In the genomic region with DNA sequence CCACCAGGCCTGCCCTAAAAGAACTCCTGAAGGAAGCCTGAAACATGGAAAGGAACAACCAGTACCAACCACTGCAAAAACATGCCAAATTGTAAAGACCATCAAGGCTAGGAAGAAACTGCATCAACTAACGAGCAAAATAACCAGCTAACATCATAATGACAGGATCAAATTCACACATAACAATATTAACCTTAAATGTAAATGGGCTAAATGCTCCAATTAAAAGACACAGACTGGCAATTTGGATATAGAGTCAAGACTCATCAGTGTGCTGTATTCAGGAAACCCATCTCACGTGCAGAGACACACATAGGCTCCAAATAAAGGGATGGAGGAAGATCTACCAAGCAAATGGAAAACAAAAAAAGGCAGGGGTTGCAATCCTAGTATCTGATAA, we compare ENCODE assay signal across 16 cellular contexts. TPM values are rescaled to one million over a fixed set of nuclear protein-coding genes. Genes with fewer than 3 reads are reported as not detected.
A peak's percentile ranks its signal among the peaks of the same experiment; 100 is the strongest.
DNase-seq lines count a peak whose midpoint lies in the region; ATAC-seq lines count a peak whose summit lies in the region.
"Not testable (repeated sequence)": the region's sequence is repeated elsewhere in the genome, so short reads cannot be mapped to it uniquely, and the experiment has no call there.
"Had no signal": no experiment of that assay in that cellular context is flagged by ENCODE, and none has a peak within 500 bp of the region (broad histone marks: within the 10 kb centered on the region; RNA-seq: fewer than 3 reads in every experiment).

No MANE protein-coding gene starts in this region.

- POLR2A ChIA-PET in CD8-positive, alpha-beta memory T cell (lab: Charles Lee); activated naive CD8-positive, alpha-beta T cell treated with anti-CD3 and anti-CD28 coated beads, Interleukin-2, amount 10 ng/mL, durations not matched to agents 7 days and 5 days (lab: Charles Lee): not testable (repeated sequence)
- POLR2A ChIA-PET in naive thymus-derived CD4-positive, alpha-beta T cell (lab: Charles Lee): interaction anchor here (0.8 to 5.7 kb wide), 4 partner anchors 35 to 230 kb away, joined by 4 to 34 read pairs (median 10); partner anchors contain the start of genes GIMAP1, GIMAP6 and GIMAP8

- H3K9me3 Mint-ChIP-seq in CD8-positive, alpha-beta memory T cell: peaks cover 4 to 49% (median 30%) of the 10 kb centered on the region in 5 donors
- peaks cover 25% of the 10 kb centered on the region for H3K9me3 Mint-ChIP-seq in activated CD4-positive, alpha-beta T cell treated with anti-CD3 and anti-CD28 coated beads, Interleukin-2, amount 10 ng/mL, durations not matched to agents 24 days and 14 days
- not testable (repeated sequence) for H3K9me3 Mint-ChIP-seq in activated CD8-positive, alpha-beta memory T cell treated with anti-CD3 and anti-CD28 coated beads, Interleukin-2, amount 10 ng/mL, durations not matched to agents 7 days and 5 days (ENCODE audit: low read depth); activated naive CD8-positive, alpha-beta T cell treated with anti-CD3 and anti-CD28 coated beads, Interleukin-2, amount 10 ng/mL, durations not matched to agents 7 days and 5 days; effector memory CD8-positive, alpha-beta T cell; stimulated activated effector memory CD8-positive, alpha-beta T cell treated with anti-CD3 and anti-CD28 coated beads, Interleukin-12 subunit alpha, Interleukin-12 subunit beta, amount 100 ng/mL, for 72 hours
- peaks cover 12% of the 10 kb centered on the region for H3K9me3 Mint-ChIP-seq in activated naive CD4-positive, alpha-beta T cell treated with anti-CD3 and anti-CD28 coated beads for 36 hours
- H3K9me3 Mint-ChIP-seq in naive thymus-derived CD4-positive, alpha-beta T cell: peaks cover 4 to 81% (median 39%) of the 10 kb centered on the region in 11 donors

- DNase-seq in CD8-positive, alpha-beta memory T cell; activated CD4-positive, alpha-beta T cell treated with anti-CD3 and anti-CD28 coated beads, Interleukin-2, amount 10 ng/mL, durations not matched to agents 24 days and 14 days; activated CD8-positive, alpha-beta memory T cell treated with anti-CD3 and anti-CD28 coated beads, Interleukin-2, amount 10 ng/mL, durations not matched to agents 7 days and 5 days; activated naive CD4-positive, alpha-beta T cell treated with anti-CD3 and anti-CD28 coated beads for 36 hours; activated naive CD8-positive, alpha-beta T cell treated with anti-CD3 and anti-CD28 coated beads, Interleukin-2, amount 10 ng/mL, durations not matched to agents 7 days and 5 days; effector memory CD8-positive, alpha-beta T cell; naive thymus-derived CD4-positive, alpha-beta T cell; stimulated activated effector memory CD8-positive, alpha-beta T cell treated with anti-CD3 and anti-CD28 coated beads, Interleukin-12 subunit alpha, Interleukin-12 subunit beta, amount 100 ng/mL, for 72 hours (ENCODE audit: low spot score in 2 of 2): not testable (repeated sequence)

- not testable (repeated sequence) for ATAC-seq in activated CD8-positive, alpha-beta memory T cell treated with anti-CD3 and anti-CD28 coated beads, Interleukin-2, amount 10 ng/mL, durations not matched to agents 7 days and 5 days; activated naive CD8-positive, alpha-beta T cell treated with anti-CD3 and anti-CD28 coated beads, Interleukin-2, amount 10 ng/mL, durations not matched to agents 7 days and 5 days (ENCODE audit: low read depth); effector memory CD8-positive, alpha-beta T cell (replicated peaks); naive thymus-derived CD4-positive, alpha-beta T cell; stimulated activated effector memory CD8-positive, alpha-beta T cell treated with anti-CD3 and anti-CD28 coated beads, Interleukin-12 subunit alpha, Interleukin-12 subunit beta, amount 100 ng/mL, for 72 hours

- H3K9me3 ChIP-seq in CD8-positive, alpha-beta memory T cell (ENCODE audit: low read length); naive thymus-derived CD4-positive, alpha-beta T cell (ENCODE audit: control insufficient read depth in 2 of 3, low read length in 3 of 3): not testable (repeated sequence)

- peaks cover 87 to 99% (median 97%) of the 10 kb centered on the region in 3 donors for H3K4me1 Mint-ChIP-seq in CD8-positive, alpha-beta memory T cell
- H3K4me1 Mint-ChIP-seq in activated CD4-positive, alpha-beta T cell treated with anti-CD3 and anti-CD28 coated beads, Interleukin-2, amount 10 ng/mL, durations not matched to agents 24 days and 14 days: peaks cover 74% of the 10 kb centered on the region
- peaks cover 83% of the 10 kb centered on the region for H3K4me1 Mint-ChIP-seq in activated CD8-positive, alpha-beta memory T cell treated with anti-CD3 and anti-CD28 coated beads, Interleukin-2, amount 10 ng/mL, durations not matched to agents 7 days and 5 days
- peaks cover 85% of the 10 kb centered on the region for H3K4me1 Mint-ChIP-seq in activated naive CD4-positive, alpha-beta T cell treated with anti-CD3 and anti-CD28 coated beads for 36 hours (ENCODE audit: low read depth)
- H3K4me1 Mint-ChIP-seq in activated naive CD8-positive, alpha-beta T cell treated with anti-CD3 and anti-CD28 coated beads, Interleukin-2, amount 10 ng/mL, durations not matched to agents 7 days and 5 days: peaks cover 74% of the 10 kb centered on the region
- peaks cover 67 to 89% of the 10 kb centered on the region in 2 donors for H3K4me1 Mint-ChIP-seq in effector memory CD8-positive, alpha-beta T cell (ENCODE audit: low read depth in 2 of 2)
- H3K4me1 Mint-ChIP-seq in naive thymus-derived CD4-positive, alpha-beta T cell: peaks cover 42 to 96% (median 84%) of the 10 kb centered on the region in 7 donors
- peaks cover 86% of the 10 kb centered on the region for H3K4me1 Mint-ChIP-seq in stimulated activated effector memory CD8-positive, alpha-beta T cell treated with anti-CD3 and anti-CD28 coated beads, Interleukin-12 subunit alpha, Interleukin-12 subunit beta, amount 100 ng/mL, for 72 hours

- CTCF ChIA-PET in CD8-positive, alpha-beta memory T cell (lab: Charles Lee); activated CD8-positive, alpha-beta memory T cell treated with anti-CD3 and anti-CD28 coated beads, Interleukin-2, amount 10 ng/mL, durations not matched to agents 7 days and 5 days (lab: Charles Lee); activated naive CD4-positive, alpha-beta T cell treated with anti-CD3 and anti-CD28 coated beads for 36 hours (lab: Charles Lee); naive thymus-derived CD4-positive, alpha-beta T cell (lab: Charles Lee): not testable (repeated sequence)

- H3K27ac ChIP-seq in CD8-positive, alpha-beta memory T cell (ENCODE audit: low read depth, low read length); naive thymus-derived CD4-positive, alpha-beta T cell (ENCODE audit: low read depth, low read length): not testable (repeated sequence)

- peak overlapping the region in 5 of 8 donors; percentile 64 to 100 (median 89) for H3K27ac Mint-ChIP-seq in CD8-positive, alpha-beta memory T cell
- H3K27ac Mint-ChIP-seq in activated CD4-positive, alpha-beta T cell treated with anti-CD3 and anti-CD28 coated beads, Interleukin-2, amount 10 ng/mL, durations not matched to agents 24 days and 14 days: peak overlapping the region; percentile 25
- peak overlapping the region; percentile 16 for H3K27ac Mint-ChIP-seq in activated CD8-positive, alpha-beta memory T cell treated with anti-CD3 and anti-CD28 coated beads, Interleukin-2, amount 10 ng/mL, durations not matched to agents 7 days and 5 days
- H3K27ac Mint-ChIP-seq in activated naive CD4-positive, alpha-beta T cell treated with anti-CD3 and anti-CD28 coated beads for 36 hours: peak overlapping the region; percentile 28
- H3K27ac Mint-ChIP-seq in activated naive CD8-positive, alpha-beta T cell treated with anti-CD3 and anti-CD28 coated beads, Interleukin-2, amount 10 ng/mL, durations not matched to agents 7 days and 5 days: peak overlapping the region; percentile 44
- peak overlapping the region; percentile 98 to 99 for H3K27ac Mint-ChIP-seq in effector memory CD8-positive, alpha-beta T cell
- peak overlapping the region in 6 of 9 donors; percentile 14 to 100 (median 72) for H3K27ac Mint-ChIP-seq in naive thymus-derived CD4-positive, alpha-beta T cell
- peak overlapping the region; percentile 96 for H3K27ac Mint-ChIP-seq in stimulated activated effector memory CD8-positive, alpha-beta T cell treated with anti-CD3 and anti-CD28 coated beads, Interleukin-12 subunit alpha, Interleukin-12 subunit beta, amount 100 ng/mL, for 72 hours

- not testable (repeated sequence) for H3K4me3 ChIP-seq in CD8-positive, alpha-beta memory T cell (ENCODE audit: low read length); naive thymus-derived CD4-positive, alpha-beta T cell (ENCODE audit: low read length)

- H3K36me3 Mint-ChIP-seq in CD8-positive, alpha-beta memory T cell: peaks cover 5 to 52% (median 39%) of the 10 kb centered on the region in 3 donors
- peaks cover 46% of the 10 kb centered on the region for H3K36me3 Mint-ChIP-seq in activated CD4-positive, alpha-beta T cell treated with anti-CD3 and anti-CD28 coated beads, Interleukin-2, amount 10 ng/mL, durations not matched to agents 24 days and 14 days (ENCODE audit: low read depth)
- H3K36me3 Mint-ChIP-seq in activated CD8-positive, alpha-beta memory T cell treated with anti-CD3 and anti-CD28 coated beads, Interleukin-2, amount 10 ng/mL, durations not matched to agents 7 days and 5 days: peaks cover 35% of the 10 kb centered on the region
- H3K36me3 Mint-ChIP-seq in activated naive CD4-positive, alpha-beta T cell treated with anti-CD3 and anti-CD28 coated beads for 36 hours (ENCODE audit: low read depth): peaks cover 16% of the 10 kb centered on the region
- peaks cover 38% of the 10 kb centered on the region for H3K36me3 Mint-ChIP-seq in activated naive CD8-positive, alpha-beta T cell treated with anti-CD3 and anti-CD28 coated beads, Interleukin-2, amount 10 ng/mL, durations not matched to agents 7 days and 5 days
- H3K36me3 Mint-ChIP-seq in effector memory CD8-positive, alpha-beta T cell (ENCODE audit: insufficient read depth); stimulated activated effector memory CD8-positive, alpha-beta T cell treated with anti-CD3 and anti-CD28 coated beads, Interleukin-12 subunit alpha, Interleukin-12 subunit beta, amount 100 ng/mL, for 72 hours: not testable (repeated sequence)
- peaks cover 25 to 68% (median 42%) of the 10 kb centered on the region in 5 donors for H3K36me3 Mint-ChIP-seq in naive thymus-derived CD4-positive, alpha-beta T cell

- H3K4me1 ChIP-seq in CD8-positive, alpha-beta memory T cell (ENCODE audit: insufficient read depth, low read length): peaks cover 55% of the 10 kb centered on the region
- H3K4me1 ChIP-seq in naive thymus-derived CD4-positive, alpha-beta T cell (ENCODE audit: control insufficient read depth in 2 of 2, insufficient read depth in 2 of 2, low read length in 2 of 2): peaks cover 49 to 51% of the 10 kb centered on the region in 2 donors

- H3K27me3 Mint-ChIP-seq in CD8-positive, alpha-beta memory T cell; activated CD4-positive, alpha-beta T cell treated with anti-CD3 and anti-CD28 coated beads, Interleukin-2, amount 10 ng/mL, durations not matched to agents 24 days and 14 days; activated CD8-positive, alpha-beta memory T cell treated with anti-CD3 and anti-CD28 coated beads, Interleukin-2, amount 10 ng/mL, durations not matched to agents 7 days and 5 days; activated naive CD4-positive, alpha-beta T cell treated with anti-CD3 and anti-CD28 coated beads for 36 hours (ENCODE audit: low read depth); activated naive CD8-positive, alpha-beta T cell treated with anti-CD3 and anti-CD28 coated beads, Interleukin-2, amount 10 ng/mL, durations not matched to agents 7 days and 5 days; effector memory CD8-positive, alpha-beta T cell; naive thymus-derived CD4-positive, alpha-beta T cell: not testable (repeated sequence)

- not testable (repeated sequence) for H3K27me3 ChIP-seq in CD8-positive, alpha-beta memory T cell (ENCODE audit: insufficient read depth, low read length, poor library complexity, severe bottlenecking); naive thymus-derived CD4-positive, alpha-beta T cell (ENCODE audit: control insufficient read depth in 2 of 2, insufficient read depth in 2 of 2, low read length in 2 of 2)

- H3K36me3 ChIP-seq in CD8-positive, alpha-beta memory T cell (ENCODE audit: insufficient read depth, low read length); naive thymus-derived CD4-positive, alpha-beta T cell (ENCODE audit: control insufficient read depth in 2 of 3, insufficient read depth in 3 of 3, low read length in 3 of 3): not testable (repeated sequence)

- peak overlapping the region in 4 of 7 donors; percentile 39 to 73 (median 70) for H3K4me3 Mint-ChIP-seq in CD8-positive, alpha-beta memory T cell
- H3K4me3 Mint-ChIP-seq in activated CD4-positive, alpha-beta T cell treated with anti-CD3 and anti-CD28 coated beads, Interleukin-2, amount 10 ng/mL, durations not matched to agents 24 days and 14 days; activated CD8-positive, alpha-beta memory T cell treated with anti-CD3 and anti-CD28 coated beads, Interleukin-2, amount 10 ng/mL, durations not matched to agents 7 days and 5 days; activated naive CD4-positive, alpha-beta T cell treated with anti-CD3 and anti-CD28 coated beads for 36 hours; activated naive CD8-positive, alpha-beta T cell treated with anti-CD3 and anti-CD28 coated beads, Interleukin-2, amount 10 ng/mL, durations not matched to agents 7 days and 5 days: not testable (repeated sequence)
- peak overlapping the region in 1 of 2 donors; percentile 37 for H3K4me3 Mint-ChIP-seq in effector memory CD8-positive, alpha-beta T cell
- H3K4me3 Mint-ChIP-seq in naive thymus-derived CD4-positive, alpha-beta T cell: peak overlapping the region in 4 of 10 donors; percentile 21 to 63 (median 25)
- peak overlapping the region; percentile 21 for H3K4me3 Mint-ChIP-seq in stimulated activated effector memory CD8-positive, alpha-beta T cell treated with anti-CD3 and anti-CD28 coated beads, Interleukin-12 subunit alpha, Interleukin-12 subunit beta, amount 100 ng/mL, for 72 hours

- intact Hi-C loops in activated CD4-positive, alpha-beta T cell treated with anti-CD3 and anti-CD28 coated beads, Interleukin-2, amount 10 ng/mL, durations not matched to agents 24 days and 14 days (cut with micrococcal nuclease); activated naive CD4-positive, alpha-beta T cell treated with anti-CD3 and anti-CD28 coated beads for 36 hours (cut with micrococcal nuclease); naive thymus-derived CD4-positive, alpha-beta T cell (cut with micrococcal nuclease): not testable (repeated sequence)

RNA-seq across cellular contexts. Expression of gene GIMAP2, which starts 5.1 kb away (rescaled TPM):
- total RNA-seq in CD8-positive, alpha-beta memory T cell: 10 to 100 TPM; 40.4 to 42.9 TPM
- 88.0 TPM for polyA plus RNA-seq in CD8-positive, alpha-beta memory T cell
- total RNA-seq in activated CD4-positive, alpha-beta T cell treated with anti-CD3 and anti-CD28 coated beads, Interleukin-2, amount 10 ng/mL, durations not matched to agents 24 days and 14 days: 28.2 TPM in 2 replicates
- total RNA-seq in activated CD8-positive, alpha-beta memory T cell treated with anti-CD3 and anti-CD28 coated beads, Interleukin-2, amount 10 ng/mL, durations not matched to agents 7 days and 5 days: 10 to 100 TPM; 60.3 to 80.0 TPM
- total RNA-seq in activated naive CD4-positive, alpha-beta T cell treated with anti-CD3 and anti-CD28 coated beads for 36 hours: 10 to 100 TPM; 45.0 to 49.5 TPM
- 100 to 1,000 TPM; 139 to 140 TPM for total RNA-seq in activated naive CD8-positive, alpha-beta T cell treated with anti-CD3 and anti-CD28 coated beads, Interleukin-2, amount 10 ng/mL, durations not matched to agents 7 days and 5 days
- total RNA-seq in naive thymus-derived CD4-positive, alpha-beta T cell: 100 to 1,000 TPM in 3 of 5 experiments, 10 to 100 TPM in 2; 79.4 to 286 (median 122) TPM
- polyA plus RNA-seq in naive thymus-derived CD4-positive, alpha-beta T cell: 100 to 1,000 TPM; 150 to 153 TPM
- total RNA-seq: G401, GM23338, H9 had no signal
- polyA plus RNA-seq: GM23338 had no signal

RNA-seq across cellular contexts. Expression of gene GIMAP1, which starts 36.0 kb away (rescaled TPM):
- 10 to 100 TPM in 1 of 2 experiments, 1 to 10 TPM in 1; 9.8 to 10.0 TPM for total RNA-seq in CD8-positive, alpha-beta memory T cell
- 86.1 TPM for polyA plus RNA-seq in CD8-positive, alpha-beta memory T cell
- total RNA-seq in activated CD4-positive, alpha-beta T cell treated with anti-CD3 and anti-CD28 coated beads, Interleukin-2, amount 10 ng/mL, durations not matched to agents 24 days and 14 days: 4.9 and 6.0 TPM in 2 replicates
- total RNA-seq in activated CD8-positive, alpha-beta memory T cell treated with anti-CD3 and anti-CD28 coated beads, Interleukin-2, amount 10 ng/mL, durations not matched to agents 7 days and 5 days: 10 to 100 TPM in 1 of 2 experiments, 1 to 10 TPM in 1; 6.8 to 12.4 TPM
- total RNA-seq in activated naive CD4-positive, alpha-beta T cell treated with anti-CD3 and anti-CD28 coated beads for 36 hours: 1 to 10 TPM; 5.1 to 5.3 TPM
- total RNA-seq in activated naive CD8-positive, alpha-beta T cell treated with anti-CD3 and anti-CD28 coated beads, Interleukin-2, amount 10 ng/mL, durations not matched to agents 7 days and 5 days: 10 to 100 TPM; 42.1 to 43.0 TPM
- total RNA-seq in naive thymus-derived CD4-positive, alpha-beta T cell: 100 to 1,000 TPM in 2 of 5 experiments, 10 to 100 TPM in 3; 23.3 to 124 (median 32.6) TPM
- 100 to 1,000 TPM in 1 of 2 donors, 10 to 100 TPM in 1; 75.4 to 104 TPM for polyA plus RNA-seq in naive thymus-derived CD4-positive, alpha-beta T cell
- total RNA-seq: A172, A673, Calu3, G401, GM23338, H4, H9 had no signal
- polyA plus RNA-seq: BJ, GM23338 had no signal

RNA-seq across cellular contexts. Expression of gene GIMAP6, which starts 48.2 kb away (rescaled TPM):
- 10 to 100 TPM; 44.9 to 45.8 TPM for total RNA-seq in CD8-positive, alpha-beta memory T cell
- 199 TPM for polyA plus RNA-seq in CD8-positive, alpha-beta memory T cell
- 35.5 and 35.8 TPM in 2 replicates for total RNA-seq in activated CD4-positive, alpha-beta T cell treated with anti-CD3 and anti-CD28 coated beads, Interleukin-2, amount 10 ng/mL, durations not matched to agents 24 days and 14 days
- 10 to 100 TPM; 54.6 to 65.0 TPM for total RNA-seq in activated CD8-positive, alpha-beta memory T cell treated with anti-CD3 and anti-CD28 coated beads, Interleukin-2, amount 10 ng/mL, durations not matched to agents 7 days and 5 days
- total RNA-seq in activated naive CD4-positive, alpha-beta T cell treated with anti-CD3 and anti-CD28 coated beads for 36 hours: 10 to 100 TPM; 19.2 to 20.7 TPM
- total RNA-seq in activated naive CD8-positive, alpha-beta T cell treated with anti-CD3 and anti-CD28 coated beads, Interleukin-2, amount 10 ng/mL, durations not matched to agents 7 days and 5 days: 100 to 1,000 TPM; 124 to 130 TPM
- total RNA-seq in naive thymus-derived CD4-positive, alpha-beta T cell: 100 to 1,000 TPM in 3 of 5 experiments, 10 to 100 TPM in 2; 40.3 to 173 (median 152) TPM
- 100 to 1,000 TPM; 130 to 188 TPM for polyA plus RNA-seq in naive thymus-derived CD4-positive, alpha-beta T cell
- total RNA-seq: A172, A673, Calu3, G401, GM23338, H9 had no signal
- polyA plus RNA-seq: BJ, GM23338 had no signal

RNA-seq across cellular contexts. Expression of gene GIMAP5, which starts 56.9 kb away (rescaled TPM):
- 10 to 100 TPM; 63.9 to 70.4 TPM for total RNA-seq in CD8-positive, alpha-beta memory T cell
- 475 TPM for polyA plus RNA-seq in CD8-positive, alpha-beta memory T cell
- total RNA-seq in activated CD4-positive, alpha-beta T cell treated with anti-CD3 and anti-CD28 coated beads, Interleukin-2, amount 10 ng/mL, durations not matched to agents 24 days and 14 days: 44.4 and 50.9 TPM in 2 replicates
- 10 to 100 TPM; 41.0 to 42.5 TPM for total RNA-seq in activated CD8-positive, alpha-beta memory T cell treated with anti-CD3 and anti-CD28 coated beads, Interleukin-2, amount 10 ng/mL, durations not matched to agents 7 days and 5 days
- 10 to 100 TPM; 32.1 to 32.3 TPM for total RNA-seq in activated naive CD4-positive, alpha-beta T cell treated with anti-CD3 and anti-CD28 coated beads for 36 hours
- total RNA-seq in activated naive CD8-positive, alpha-beta T cell treated with anti-CD3 and anti-CD28 coated beads, Interleukin-2, amount 10 ng/mL, durations not matched to agents 7 days and 5 days: 100 to 1,000 TPM; 112 to 123 TPM
- total RNA-seq in naive thymus-derived CD4-positive, alpha-beta T cell: 100 to 1,000 TPM in 3 of 5 experiments, 10 to 100 TPM in 2; 58.1 to 422 (median 214) TPM
- 100 to 1,000 TPM; 570 to 819 TPM for polyA plus RNA-seq in naive thymus-derived CD4-positive, alpha-beta T cell
- total RNA-seq: A172, Calu3, G401, GM23338, H9 had no signal
- polyA plus RNA-seq: BJ, GM23338 had no signal

Comparison
In these comparisons a context has a peak if more than half of its experiments do, and no peak if none do; other contexts are left out.
1. H3K27ac Mint-ChIP-seq: peak in every context shown above with its lines; median percentile 98 in effector memory CD8-positive, alpha-beta T cell; 96 in stimulated activated effector memory CD8-positive, alpha-beta T cell treated with anti-CD3 and anti-CD28 coated beads, Interleukin-12 subunit alpha, Interleukin-12 subunit beta, amount 100 ng/mL, for 72 hours; 89 in CD8-positive, alpha-beta memory T cell; 72 in naive thymus-derived CD4-positive, alpha-beta T cell; 44 in activated naive CD8-positive, alpha-beta T cell treated with anti-CD3 and anti-CD28 coated beads, Interleukin-2, amount 10 ng/mL, durations not matched to agents 7 days and 5 days; 28 in activated naive CD4-positive, alpha-beta T cell treated with anti-CD3 and anti-CD28 coated beads for 36 hours; 25 in activated CD4-positive, alpha-beta T cell treated with anti-CD3 and anti-CD28 coated beads, Interleukin-2, amount 10 ng/mL, durations not matched to agents 24 days and 14 days; 16 in activated CD8-positive, alpha-beta memory T cell treated with anti-CD3 and anti-CD28 coated beads, Interleukin-2, amount 10 ng/mL, durations not matched to agents 7 days and 5 days.